Comparison of ENCODE assay signal across 17 cellular contexts in the genomic region with DNA sequence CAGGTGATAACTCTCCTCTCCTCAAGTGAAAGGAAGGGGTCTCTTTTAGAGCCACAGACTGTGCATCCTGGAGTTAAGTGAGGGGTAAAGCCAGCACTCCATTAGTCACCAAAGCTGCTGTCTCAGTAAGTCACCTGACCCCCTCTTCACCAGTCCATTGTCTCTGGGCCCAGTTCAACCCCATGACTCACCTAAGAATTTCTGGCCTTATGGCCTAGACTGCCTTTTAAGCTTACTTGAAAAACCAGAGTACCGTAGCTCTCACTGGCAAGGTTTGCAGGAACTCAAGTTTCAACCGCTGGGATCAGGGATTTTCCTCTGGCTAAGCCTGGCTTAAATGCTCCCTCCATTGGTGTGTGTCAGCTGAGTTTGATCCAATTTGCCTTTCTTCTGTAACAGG. TPM values are rescaled to one million over a fixed set of nuclear protein-coding genes. Genes with fewer than 3 reads are reported as not detected.
DNase-seq lines count a peak whose midpoint lies in the region; ATAC-seq and TF ChIP-seq lines count a peak whose summit lies in the region.
"Had no signal": no experiment of that assay in that cellular context is flagged by ENCODE, and none has a peak within 500 bp of the region (broad histone marks: within the 10 kb centered on the region; RNA-seq: fewer than 3 reads in every experiment).

No MANE protein-coding gene starts in this region.

- H3K27ac ChIP-seq in HCT116 (ENCODE audit: low read depth, low read length) = no peak overlapping the region
- no peak overlapping the region for H3K27ac ChIP-seq in RWPE2 (ENCODE audit: poor library complexity, severe bottlenecking)
- H3K27ac ChIP-seq: neutrophil, vagina had no signal

- peaks cover 0 to 8% of the 10 kb centered on the region in 2 experiments; a peak in 2 of 4 replicates for H3K4me1 ChIP-seq in HCT116 (ENCODE audit: control insufficient read depth in 1 of 2, insufficient read depth in 2 of 2, low read length in 2 of 2)
- peaks cover 6% of the 10 kb centered on the region for H3K4me1 ChIP-seq in RWPE2 (ENCODE audit: insufficient read depth, poor library complexity, severe bottlenecking)
- H3K4me1 ChIP-seq: Caco-2, vagina had no signal

- RAD21 ChIA-PET in HCT116 (lab: Charles Lee; ENCODE audit: low non-redundant PET in 1 of 2, low total read pairs in 2 of 2, uncharacterized antibody in 2 of 2, unreplicated experiment in 2 of 2) = no interaction called here

- TF ChIP-seq RAD21 in HCT116 (IDR thresholded peaks at IDR 0.05; ENCODE audit: low read depth) = no peak

- no peaks in the 10 kb centered on the region for H4K20me1 ChIP-seq in HCT116 (ENCODE audit: insufficient read depth)

- H3K36me3 ChIP-seq in HCT116 (ENCODE audit: control insufficient read depth in 1 of 2, insufficient read depth in 2 of 2, low read length in 2 of 2) = no peaks in the 10 kb centered on the region
- no peaks in the 10 kb centered on the region for H3K36me3 ChIP-seq in RWPE2 (ENCODE audit: low read depth)
- H3K36me3 ChIP-seq: neutrophil, vagina had no signal

- peak; percentile 72 for DNase-seq in ACHN
- DNase-seq in HCT116 (ENCODE audit: low read depth, low spot score) = peak; percentile 12
- DNase-seq in RWPE2 (ENCODE audit: low spot score) = no peak
- DNase-seq in fibroblast of the aortic adventitia (ENCODE audit: low read depth) = peak; percentile 69
- DNase-seq in NCI-H2107 (lab: John Stamatoyannopoulos, UW) = no peak
- DNase-seq in activated gamma-delta T cell (lab: John Stamatoyannopoulos, UW) = no peak
- DNase-seq: Caco-2; NCI-H2171 treated with DMSO at 0.1 percent for 48 hours; stimulated activated naive B cell treated with anti-CD40 and anti-IgM and Interleukin-4, amounts not matched to agents 10 μg/mL and 1 μg/mL and 100 μg/mL, for 72 hours had no signal

- intact Hi-C loops in HCT116 (cut with micrococcal nuclease) = loop anchor here (10.0 kb wide), 1 partner anchor 51 kb away; no protein-coding TSS in a partner anchor

- H3K9me3 ChIP-seq in HCT116 (ENCODE audit: control insufficient read depth in 1 of 2, insufficient read depth in 1 of 2, low read depth in 1 of 2, low read length in 2 of 2) (no peaks in the 10 kb centered on the region), RWPE2 (ENCODE audit: severe bottlenecking) (no peaks in the 10 kb centered on the region)
- H3K9me3 ChIP-seq: Caco-2, neutrophil, vagina had no signal

- in situ Hi-C loops in ACHN (cut with HindIII; ENCODE audit: low pct_ligation_motif_present, low pct_unique_long_range_greater_than_20kb, low sequenced_read_pairs) = no loop called here

- no TSS peak for BruUV-seq in HCT116 (replicated peaks; lab: Mats Ljungman, UMichigan)

- no peak overlapping the region for H2AFZ ChIP-seq in HCT116 (ENCODE audit: low read depth, low read length, poor library complexity, severe bottlenecking)

- no peak overlapping the region for H3K9ac ChIP-seq in HCT116 (ENCODE audit: low read length)

- no peaks in the 10 kb centered on the region for H3K79me2 ChIP-seq in HCT116 (ENCODE audit: insufficient read depth, low read length)

- H3K4me3 ChIP-seq in HCT116 (replicated peaks in 1 of 2; ENCODE audit: low read depth in 1 of 2, low read length in 2 of 2) = no peak overlapping the region
- no peak overlapping the region for H3K4me3 ChIP-seq in RWPE2 (ENCODE audit: severe bottlenecking)
- H3K4me3 ChIP-seq in fibroblast of the aortic adventitia (ENCODE audit: low read depth, low read length) = no peak overlapping the region
- H3K4me3 ChIP-seq: vagina had no signal

- TF ChIP-seq CTCF in HCT116 (IDR thresholded peaks at IDR 0.05 in 2 of 3, conservative IDR thresholded peaks at IDR 0.05 in 1 of 3; ENCODE audit: borderline replicate concordance in 1 of 3, insufficient read depth in 1 of 3, low read depth in 2 of 3, low read length in 2 of 3) = no peak
- TF ChIP-seq CTCF in RWPE2 (IDR thresholded peaks at IDR 0.05; ENCODE audit: poor library complexity, severe bottlenecking) = no peak
- TF ChIP-seq CTCF in fibroblast of the aortic adventitia (IDR thresholded peaks at IDR 0.05; ENCODE audit: insufficient read depth, low read length) = no peak

- H3K27me3 ChIP-seq in HCT116 (ENCODE audit: insufficient read depth, low read length) (peaks cover 24% of the 10 kb centered on the region; the same call in 1 of the 2 replicates), RWPE2 (ENCODE audit: insufficient read depth, poor library complexity, severe bottlenecking) (no peaks in the 10 kb centered on the region)
- H3K27me3 ChIP-seq: vagina had no signal

- no peak for TF ChIP-seq POLR2A in HCT116 (IDR thresholded peaks at IDR 0.05; ENCODE audit: borderline replicate concordance, extremely low read depth, insufficient read depth, insufficient read length)

- CTCF ChIA-PET in HCT116 (lab: Charles Lee) = no interaction called here

- peak; percentile 60 for ATAC-seq in HCT116
- ATAC-seq in RWPE2 (ENCODE audit: low read depth) = peak; percentile 90
- ATAC-seq in HG03520 (IDR thresholded peaks at IDR 0.05; ENCODE audit: unreplicated experiment) = no peak
- ATAC-seq in HG02678 (IDR thresholded peaks at IDR 0.05; ENCODE audit: unreplicated experiment) = no peak
- ATAC-seq: activated T-helper 17 cell treated with anti-CD3 and anti-CD28 coated beads, Interleukin-2, amount 50 U/mL, for 72 hours; SK-N-SH treated with all-trans-retinoic acid at 6 μM for 48 hours; stimulated activated naive B cell treated with anti-CD40 and anti-IgM and Interleukin-4, amounts not matched to agents 10 μg/mL and 1 μg/mL and 100 μg/mL, for 72 hours had no signal

- POLR2A ChIA-PET in HCT116 (lab: Charles Lee) = no interaction called here

- H3K9me2 ChIP-seq in HCT116 (ENCODE audit: insufficient read depth) = no peaks in the 10 kb centered on the region

- peak overlapping the region; percentile 32 for H3K4me2 ChIP-seq in HCT116 (ENCODE audit: low read length)

TF ChIP-seq in HCT116, 20 proteins besides CTCF, POLR2A, EP300 and RAD21:
- TF ChIP-seq FOSL1 (IDR thresholded peaks at IDR 0.05; ENCODE audit: low read depth) (0 out of 2 replicates have a peak, but pooled peaks have one; percentile 17), REST (IDR thresholded peaks at IDR 0.05; ENCODE audit: low read depth) (no peak)

RNA-seq across cellular contexts. Expression of gene EID2, which starts 23.4 kb away (rescaled TPM):
- 11.7 TPM for total RNA-seq in HCT116 (2021; ENCODE audit: unreplicated experiment)
- 6.2 and 7.0 TPM in 2 replicates for polyA plus RNA-seq in HCT116 (2012)
- 3.9 and 5.7 TPM in 2 replicates for total RNA-seq in fibroblast of the aortic adventitia (ENCODE audit: low replicate concordance)

RNA-seq across cellular contexts. Expression of gene EID2B, which starts 30.8 kb away (rescaled TPM):
- total RNA-seq in HCT116 (2021; ENCODE audit: unreplicated experiment) (1.2 TPM), fibroblast of the aortic adventitia (ENCODE audit: low replicate concordance) (1.5 and 3.3 TPM in 2 replicates)
- polyA plus RNA-seq in HCT116 (2012) = 0.42 and 0.91 TPM in 2 replicates

RNA-seq across cellular contexts. Expression of gene LGALS13, which starts 38.9 kb away (rescaled TPM):
- total RNA-seq in HCT116 (2021; ENCODE audit: unreplicated experiment) (not detected), fibroblast of the aortic adventitia (ENCODE audit: low replicate concordance) (not detected in 2 replicates)
- not detected in 2 replicates for polyA plus RNA-seq in HCT116 (2012)
- total RNA-seq: activated T-helper 17 cell treated with anti-CD3 and anti-CD28 coated beads, Interleukin-2, amount 50 U/mL, for 72 hours; Caco-2; mesothelial cell of epicardium; skeletal muscle tissue; vagina had no signal

RNA-seq across cellular contexts. Expression of gene SELENOV, which starts 48.5 kb away (rescaled TPM):
- total RNA-seq in HCT116 (2021; ENCODE audit: unreplicated experiment) (not detected), fibroblast of the aortic adventitia (ENCODE audit: low replicate concordance) (not detected in 2 replicates)
- polyA plus RNA-seq in HCT116 (2012) = not detected in 2 replicates
- total RNA-seq: activated T-helper 17 cell treated with anti-CD3 and anti-CD28 coated beads, Interleukin-2, amount 50 U/mL, for 72 hours; skeletal muscle tissue; vagina had no signal

Comparison
In these comparisons a context has a peak if more than half of its experiments do, and no peak if none do; other contexts are left out.
1. DNase-seq: peak in ACHN (single experiment), HCT116 (single experiment) and fibroblast of the aortic adventitia (single experiment); none in RWPE2 (single experiment), NCI-H2107 (single experiment) and activated gamma-delta T cell (single experiment).
2. ATAC-seq: peak in HCT116 (single experiment) and RWPE2 (single experiment); none in HG03520 (single experiment) and HG02678 (single experiment).